31 cellular contexts compared by ENCODE assay signal in genomic region chr10:101656915-101657314, GRCh38.
"Had no signal": no experiment of that assay in that cellular context is flagged by ENCODE, and none has a peak within 500 bp of the region (broad histone marks: within the 10 kb centered on the region; RNA-seq: fewer than 3 reads in every experiment).

No MANE protein-coding gene starts in this region.

- H3K9me3 Mint-ChIP-seq: activated CD4-positive, alpha-beta memory T cell treated with anti-CD3 and anti-CD28 coated beads for 36 hours; activated CD4-positive, alpha-beta T cell treated with anti-CD3 and anti-CD28 coated beads, Interleukin-2, amount 10 ng/mL, durations not matched to agents 24 days and 14 days; activated naive CD4-positive, alpha-beta T cell treated with anti-CD3 and anti-CD28 coated beads for 36 hours; activated naive CD8-positive, alpha-beta T cell treated with anti-CD3 and anti-CD28 coated beads, Interleukin-2, amount 50 U/mL, for 24 hours; activated T-helper 1 cell treated with anti-CD3 and anti-CD28 coated beads, Interleukin-12 subunit alpha, Interleukin-12 subunit beta, Interleukin-2, Interleukin-4 antibody, amounts not matched to agents 30 ng/mL and 10 ng/mL and 1 ng/mL, durations not matched to agents 14 hours and 24 hours and 36 hours; activated T-helper 2 cell treated with anti-CD3 and anti-CD28 coated beads, Interferon-gamma antibody, Interleukin-2, Interleukin-4, amounts not matched to agents 10 μg/mL and 5 μg/mL and 100 μg/mL, durations not matched to agents 14 hours and 24 hours and 36 hours; central memory CD8-positive, alpha-beta T cell; dendritic cell treated with granulocyte-macrophage colony-stimulating factor and Interleukin-4, amounts not matched to agents 40 ng/mL and 50 ng/mL, for 4 days; endodermal cell had no signal

- H3K27ac Mint-ChIP-seq: activated CD4-positive, alpha-beta memory T cell treated with anti-CD3 and anti-CD28 coated beads for 36 hours; activated CD4-positive, alpha-beta T cell treated with anti-CD3 and anti-CD28 coated beads for 36 hours; activated CD4-positive, alpha-beta T cell treated with anti-CD3 and anti-CD28 coated beads, Interleukin-2, amount 10 ng/mL, durations not matched to agents 24 days and 14 days; activated CD8-positive, alpha-beta memory T cell treated with anti-CD3 and anti-CD28 coated beads, Interleukin-2, amount 10 ng/mL, durations not matched to agents 7 days and 5 days; activated CD8-positive, alpha-beta T cell treated with anti-CD3 and anti-CD28 coated beads, Interleukin-2, amount 10 ng/mL, durations not matched to agents 7 days and 5 days; activated naive CD4-positive, alpha-beta T cell treated with anti-CD3 and anti-CD28 coated beads for 36 hours; activated naive CD8-positive, alpha-beta T cell; activated naive CD8-positive, alpha-beta T cell treated with anti-CD3 and anti-CD28 coated beads, Interleukin-2, amount 50 U/mL, for 24 hours; activated T-helper 1 cell treated with anti-CD3 and anti-CD28 coated beads, Interleukin-12 subunit alpha, Interleukin-12 subunit beta, Interleukin-2, Interleukin-4 antibody, amounts not matched to agents 30 ng/mL and 10 ng/mL and 1 ng/mL, durations not matched to agents 14 hours and 24 hours and 36 hours; activated T-helper 2 cell treated with anti-CD3 and anti-CD28 coated beads, Interferon-gamma antibody, Interleukin-2, Interleukin-4, amounts not matched to agents 10 μg/mL and 5 μg/mL and 100 μg/mL, durations not matched to agents 14 hours and 24 hours and 36 hours; dendritic cell treated with granulocyte-macrophage colony-stimulating factor and Interleukin-4, amounts not matched to agents 40 ng/mL and 50 ng/mL, for 4 days; endodermal cell had no signal

- H3K4me3 Mint-ChIP-seq: activated CD4-positive, alpha-beta memory T cell treated with anti-CD3 and anti-CD28 coated beads for 36 hours; activated CD4-positive, alpha-beta T cell treated with anti-CD3 and anti-CD28 coated beads for 36 hours; activated CD4-positive, alpha-beta T cell treated with anti-CD3 and anti-CD28 coated beads, Interleukin-2, amount 10 ng/mL, durations not matched to agents 24 days and 14 days; activated CD8-positive, alpha-beta memory T cell treated with anti-CD3 and anti-CD28 coated beads, Interleukin-2, amount 10 ng/mL, durations not matched to agents 7 days and 5 days; activated CD8-positive, alpha-beta T cell treated with anti-CD3 and anti-CD28 coated beads, Interleukin-2, amount 10 ng/mL, durations not matched to agents 7 days and 5 days; activated naive CD4-positive, alpha-beta T cell treated with anti-CD3 and anti-CD28 coated beads for 36 hours; activated naive CD8-positive, alpha-beta T cell; activated naive CD8-positive, alpha-beta T cell treated with anti-CD3 and anti-CD28 coated beads, Interleukin-2, amount 50 U/mL, for 24 hours; activated T-helper 1 cell treated with anti-CD3 and anti-CD28 coated beads, Interleukin-12 subunit alpha, Interleukin-12 subunit beta, Interleukin-2, Interleukin-4 antibody, amounts not matched to agents 30 ng/mL and 10 ng/mL and 1 ng/mL, durations not matched to agents 14 hours and 24 hours and 36 hours; central memory CD8-positive, alpha-beta T cell; dendritic cell treated with granulocyte-macrophage colony-stimulating factor and Interleukin-4, amounts not matched to agents 40 ng/mL and 50 ng/mL, for 4 days; endodermal cell had no signal

- H3K4me1 ChIP-seq: adrenal gland, body of pancreas had no signal

- H3K27me3 ChIP-seq: adrenal gland, body of pancreas, dorsolateral prefrontal cortex had no signal

- H3K4me1 Mint-ChIP-seq: activated CD4-positive, alpha-beta T cell treated with anti-CD3 and anti-CD28 coated beads for 36 hours; activated CD4-positive, alpha-beta T cell treated with anti-CD3 and anti-CD28 coated beads, Interleukin-2, amount 10 ng/mL, durations not matched to agents 24 days and 14 days; activated CD8-positive, alpha-beta memory T cell treated with anti-CD3 and anti-CD28 coated beads, Interleukin-2, amount 10 ng/mL, durations not matched to agents 7 days and 5 days; activated naive CD8-positive, alpha-beta T cell treated with anti-CD3 and anti-CD28 coated beads, Interleukin-2, amount 50 U/mL, for 24 hours had no signal

- DNase-seq: activated CD4-positive, alpha-beta memory T cell treated with anti-CD3 and anti-CD28 coated beads for 36 hours; activated CD4-positive, alpha-beta T cell treated with anti-CD3 and anti-CD28 coated beads for 36 hours; activated CD4-positive, alpha-beta T cell treated with anti-CD3 and anti-CD28 coated beads, Interleukin-2, amount 10 ng/mL, durations not matched to agents 24 days and 14 days; activated CD4-positive, CD25-positive, alpha-beta regulatory T cell; activated CD4-positive, CD25-positive, alpha-beta regulatory T cell treated with anti-CD3 and anti-CD28 coated beads, Interleukin-2, amount 50 U/mL, for 72 hours; activated CD8-positive, alpha-beta memory T cell treated with anti-CD3 and anti-CD28 coated beads, Interleukin-2, amount 10 ng/mL, durations not matched to agents 7 days and 5 days; activated CD8-positive, alpha-beta memory T cell treated with anti-CD3 and anti-CD28 coated beads, Interleukin-2, amount 50 U/mL, for 4 hours; activated CD8-positive, alpha-beta T cell treated with anti-CD3 and anti-CD28 coated beads, Interleukin-2, amount 10 ng/mL, durations not matched to agents 7 days and 5 days; activated effector memory CD4-positive, alpha-beta T cell treated with anti-CD3 and anti-CD28 coated beads, Interleukin-2, amount 50 U/mL, for 16 hours; activated naive CD4-positive, alpha-beta T cell treated with anti-CD3 and anti-CD28 coated beads for 36 hours; activated naive CD8-positive, alpha-beta T cell treated with anti-CD3 and anti-CD28 coated beads, Interleukin-2, amount 50 U/mL, for 24 hours; activated T-cell treated with anti-CD3 and anti-CD28 coated beads, Interleukin-2, amount 50 U/mL, for 1 hour; activated T-cell treated with anti-CD3 and anti-CD28 coated beads, Interleukin-2, amount 50 U/mL, for 48 hours; adrenal gland; amygdala; aorta; body of pancreas; dorsolateral prefrontal cortex; effector memory CD4-positive, alpha-beta T cell; endodermal cell; foreskin fibroblast; T-helper 1 cell; T-helper 2 cell had no signal

- H3K27ac ChIP-seq: adrenal gland, body of pancreas, coronary artery, dorsolateral prefrontal cortex had no signal

- FAIRE-seq: frontal cortex had no signal

- ATAC-seq: activated CD4-positive, alpha-beta T cell treated with anti-CD3 and anti-CD28 coated beads for 36 hours; activated CD8-positive, alpha-beta memory T cell treated with anti-CD3 and anti-CD28 coated beads, Interleukin-2, amount 10 ng/mL, durations not matched to agents 7 days and 5 days; activated CD8-positive, alpha-beta T cell treated with anti-CD3 and anti-CD28 coated beads, Interleukin-2, amount 10 ng/mL, durations not matched to agents 7 days and 5 days; activated naive CD8-positive, alpha-beta T cell treated with anti-CD3 and anti-CD28 coated beads, Interleukin-2, amount 50 U/mL, for 24 hours; body of pancreas; esophagus mucosa had no signal

- H3K4me3 ChIP-seq: adrenal gland, body of pancreas, coronary artery, dorsolateral prefrontal cortex had no signal

- H3K9me3 ChIP-seq: adrenal gland, body of pancreas had no signal
